ENCODE assay signal across 1 cellular context in the genomic region with DNA sequence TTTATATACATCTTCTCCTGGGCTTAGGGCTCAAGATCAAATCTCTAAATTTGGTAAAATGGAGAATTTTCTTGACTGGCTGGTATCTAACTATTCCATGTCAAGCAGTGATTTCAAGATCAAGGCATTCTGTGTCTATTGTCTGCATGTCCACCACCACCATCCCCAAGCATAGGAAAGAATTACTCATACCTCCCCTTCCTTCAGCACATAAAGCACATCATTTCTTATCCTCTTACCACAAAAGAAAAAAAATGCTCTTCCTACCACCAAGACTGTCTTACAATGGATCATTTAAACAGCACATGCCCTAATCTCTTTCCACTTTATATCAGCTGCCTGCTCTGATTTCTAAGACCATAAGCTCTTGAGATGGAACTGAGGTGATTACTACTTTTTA.
TF ChIP-seq lines count a peak whose summit lies in the region.

No MANE protein-coding gene starts in this region.

TF ChIP-seq in IMR-90, 13 proteins besides CTCF, POLR2A, EP300 and RAD21:
- no peak for TF ChIP-seq NFE2L2 (IDR thresholded peaks at IDR 0.05; ENCODE audit: low read depth, low read length)
- TF ChIP-seq, protein P1, sequence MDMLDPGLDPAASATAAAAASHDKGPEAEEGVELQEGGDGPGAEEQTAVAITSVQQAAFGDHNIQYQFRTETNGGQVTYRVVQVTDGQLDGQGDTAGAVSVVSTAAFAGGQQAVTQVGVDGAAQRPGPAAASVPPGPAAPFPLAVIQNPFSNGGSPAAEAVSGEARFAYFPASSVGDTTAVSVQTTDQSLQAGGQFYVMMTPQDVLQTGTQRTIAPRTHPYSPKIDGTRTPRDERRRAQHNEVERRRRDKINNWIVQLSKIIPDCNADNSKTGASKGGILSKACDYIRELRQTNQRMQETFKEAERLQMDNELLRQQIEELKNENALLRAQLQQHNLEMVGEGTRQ (IDR thresholded peaks at IDR 0.05; ENCODE audit: low read depth, low read length), result no peak
- TF ChIP-seq MAFK (IDR thresholded peaks at IDR 0.05; ENCODE audit: low read depth, low read length), result no peak
- TF ChIP-seq, protein P2, sequence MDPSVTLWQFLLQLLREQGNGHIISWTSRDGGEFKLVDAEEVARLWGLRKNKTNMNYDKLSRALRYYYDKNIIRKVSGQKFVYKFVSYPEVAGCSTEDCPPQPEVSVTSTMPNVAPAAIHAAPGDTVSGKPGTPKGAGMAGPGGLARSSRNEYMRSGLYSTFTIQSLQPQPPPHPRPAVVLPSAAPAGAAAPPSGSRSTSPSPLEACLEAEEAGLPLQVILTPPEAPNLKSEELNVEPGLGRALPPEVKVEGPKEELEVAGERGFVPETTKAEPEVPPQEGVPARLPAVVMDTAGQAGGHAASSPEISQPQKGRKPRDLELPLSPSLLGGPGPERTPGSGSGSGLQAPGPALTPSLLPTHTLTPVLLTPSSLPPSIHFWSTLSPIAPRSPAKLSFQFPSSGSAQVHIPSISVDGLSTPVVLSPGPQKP (IDR thresholded peaks at IDR 0.05; ENCODE audit: borderline replicate concordance, low read depth, low read length), result no peak
- TF ChIP-seq RCOR1 (IDR thresholded peaks at IDR 0.05; ENCODE audit: insufficient replicate concordance, low read length), result no peak
- TF ChIP-seq MAZ (IDR thresholded peaks at IDR 0.05; ENCODE audit: borderline replicate concordance, low read depth, low read length), result no peak
- TF ChIP-seq CEBPB (IDR thresholded peaks at IDR 0.05; ENCODE audit: low read depth, low read length), result no peak
- TF ChIP-seq RFX5 (IDR thresholded peaks at IDR 0.05; ENCODE audit: low read depth, low read length), result no peak
- TF ChIP-seq SMC3 (IDR thresholded peaks at IDR 0.05; ENCODE audit: low read depth, low read length), result no peak
- TF ChIP-seq FOS (IDR thresholded peaks at IDR 0.05; ENCODE audit: low read depth, low read length), result no peak
- no peak for TF ChIP-seq CHD1 (IDR thresholded peaks at IDR 0.05; ENCODE audit: low read depth, low read length)
TF ChIP-seq in IMR-90: peak in this region for 0.
